In the genomic region with DNA sequence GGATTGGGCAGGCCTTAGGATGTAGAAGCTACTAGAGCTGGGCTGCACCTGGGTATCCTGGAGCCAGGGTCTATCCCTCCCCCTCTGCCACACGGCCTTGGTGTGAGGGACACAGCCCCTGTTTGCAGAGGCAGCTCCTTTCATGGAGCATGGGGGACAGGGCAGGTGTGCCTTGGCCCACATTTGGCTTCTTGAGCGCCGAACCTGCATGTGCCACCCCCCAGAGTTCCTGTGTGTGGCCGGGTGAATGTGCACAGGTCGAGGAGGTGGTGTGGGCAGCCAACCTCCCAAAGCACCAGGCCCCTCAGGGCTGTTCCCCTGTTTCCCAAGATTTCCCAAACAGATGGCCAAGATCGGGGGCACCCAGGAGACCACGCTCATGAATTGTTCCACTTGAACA, we compare ENCODE assay signal across 18 cellular contexts.
"Had no signal": no experiment of that assay in that cellular context is flagged by ENCODE, and none has a peak within 500 bp of the region (broad histone marks: within the 10 kb centered on the region; RNA-seq: fewer than 3 reads in every experiment).

No MANE protein-coding gene starts in this region.

- H3K9me3 ChIP-seq: body of pancreas, neutrophil, stomach had no signal

- H3K27me3 ChIP-seq: body of pancreas, heart right ventricle, neutrophil, right atrium auricular region, stomach had no signal

- H3K27ac ChIP-seq: body of pancreas, neutrophil had no signal

- H3K4me1 ChIP-seq: body of pancreas had no signal

- H3K36me3 ChIP-seq: heart right ventricle, neutrophil, right atrium auricular region, stomach had no signal

- DNase-seq: activated B cell treated with CpG ODN at 0.5 μM for 24 hours; activated CD4-positive, alpha-beta T cell treated with anti-CD3 and anti-CD28 coated beads, Interleukin-2, amount 10 ng/mL, durations not matched to agents 24 days and 14 days; activated CD8-positive, alpha-beta memory T cell treated with anti-CD3 and anti-CD28 coated beads, Interleukin-2, amount 50 U/mL, for 4 hours; activated CD8-positive, alpha-beta T cell treated with anti-CD3 and anti-CD28 coated beads, Interleukin-2, amount 10 ng/mL, durations not matched to agents 7 days and 5 days; activated gamma-delta T cell; activated T-cell treated with anti-CD3 and anti-CD28 coated beads, Interleukin-2, amount 50 U/mL, for 72 hours; body of pancreas; cerebellar nuclear complex; effector memory CD4-positive, alpha-beta T cell; foreskin melanocyte; naive thymus-derived CD4-positive, alpha-beta T cell; SIG-M5; stomach; T-helper 2 cell had no signal

- ATAC-seq: activated CD8-positive, alpha-beta T cell treated with anti-CD3 and anti-CD28 coated beads, Interleukin-2, amount 10 ng/mL, durations not matched to agents 7 days and 5 days; activated naive CD4-positive, alpha-beta T cell treated with anti-CD3 and anti-CD28 coated beads, Interleukin-2, amount 50 U/mL, for 72 hours; activated T-cell treated with anti-CD3 and anti-CD28 coated beads, Interleukin-2, amount 50 U/mL, for 72 hours; body of pancreas; naive thymus-derived CD4-positive, alpha-beta T cell had no signal

- H3K4me3 ChIP-seq: body of pancreas, heart right ventricle, right atrium auricular region had no signal
